In the genomic region with DNA sequence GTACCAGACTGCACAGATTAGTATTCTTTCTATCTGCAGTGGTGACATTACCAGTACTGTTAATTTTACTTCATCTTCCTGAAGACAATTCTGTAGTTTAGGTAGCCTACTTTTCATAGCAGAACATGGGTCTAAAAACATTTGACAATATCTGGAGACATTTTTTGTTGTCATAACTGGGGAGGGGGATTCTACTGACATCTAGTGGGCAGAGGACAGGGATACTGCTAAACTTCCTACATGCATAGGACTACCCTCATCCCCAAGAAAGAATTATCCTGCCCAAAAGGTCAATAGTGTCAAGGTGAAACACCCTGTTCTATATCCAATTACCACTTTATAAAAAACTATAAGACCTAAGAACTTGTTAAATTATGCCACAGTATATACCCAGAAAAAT, we compare ENCODE assay signal across 1 cellular context.
TF ChIP-seq lines count a peak whose summit lies in the region.

No MANE protein-coding gene starts in this region.

TF ChIP-seq in GM12878, 131 proteins besides CTCF, POLR2A, EP300 and RAD21 (continued from another document):
- TF ChIP-seq, protein P1, sequence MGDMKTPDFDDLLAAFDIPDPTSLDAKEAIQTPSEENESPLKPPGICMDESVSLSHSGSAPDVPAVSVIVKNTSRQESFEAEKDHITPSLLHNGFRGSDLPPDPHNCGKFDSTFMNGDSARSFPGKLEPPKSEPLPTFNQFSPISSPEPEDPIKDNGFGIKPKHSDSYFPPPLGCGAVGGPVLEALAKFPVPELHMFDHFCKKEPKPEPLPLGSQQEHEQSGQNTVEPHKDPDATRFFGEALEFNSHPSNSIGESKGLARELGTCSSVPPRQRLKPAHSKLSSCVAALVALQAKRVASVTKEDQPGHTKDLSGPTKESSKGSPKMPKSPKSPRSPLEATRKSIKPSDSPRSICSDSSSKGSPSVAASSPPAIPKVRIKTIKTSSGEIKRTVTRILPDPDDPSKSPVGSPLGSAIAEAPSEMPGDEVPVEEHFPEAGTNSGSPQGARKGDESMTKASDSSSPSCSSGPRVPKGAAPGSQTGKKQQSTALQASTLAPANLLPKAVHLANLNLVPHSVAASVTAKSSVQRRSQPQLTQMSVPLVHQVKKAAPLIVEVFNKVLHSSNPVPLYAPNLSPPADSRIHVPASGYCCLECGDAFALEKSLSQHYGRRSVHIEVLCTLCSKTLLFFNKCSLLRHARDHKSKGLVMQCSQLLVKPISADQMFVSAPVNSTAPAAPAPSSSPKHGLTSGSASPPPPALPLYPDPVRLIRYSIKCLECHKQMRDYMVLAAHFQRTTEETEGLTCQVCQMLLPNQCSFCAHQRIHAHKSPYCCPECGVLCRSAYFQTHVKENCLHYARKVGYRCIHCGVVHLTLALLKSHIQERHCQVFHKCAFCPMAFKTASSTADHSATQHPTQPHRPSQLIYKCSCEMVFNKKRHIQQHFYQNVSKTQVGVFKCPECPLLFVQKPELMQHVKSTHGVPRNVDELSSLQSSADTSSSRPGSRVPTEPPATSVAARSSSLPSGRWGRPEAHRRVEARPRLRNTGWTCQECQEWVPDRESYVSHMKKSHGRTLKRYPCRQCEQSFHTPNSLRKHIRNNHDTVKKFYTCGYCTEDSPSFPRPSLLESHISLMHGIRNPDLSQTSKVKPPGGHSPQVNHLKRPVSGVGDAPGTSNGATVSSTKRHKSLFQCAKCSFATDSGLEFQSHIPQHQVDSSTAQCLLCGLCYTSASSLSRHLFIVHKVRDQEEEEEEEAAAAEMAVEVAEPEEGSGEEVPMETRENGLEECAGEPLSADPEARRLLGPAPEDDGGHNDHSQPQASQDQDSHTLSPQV (IDR thresholded peaks at IDR 0.05): no peak
- TF ChIP-seq MTA3 (IDR thresholded peaks at IDR 0.05; ENCODE audit: borderline replicate concordance, low read length) (no peak), CREB1 (IDR thresholded peaks at IDR 0.05; ENCODE audit: low read depth) (no peak), SUPT20H (IDR thresholded peaks at IDR 0.05; ENCODE audit: borderline replicate concordance, control insufficient read depth, low read depth, low read length) (no peak), SPI1 (IDR thresholded peaks at IDR 0.05; ENCODE audit: borderline replicate concordance, insufficient read depth, low read depth, low read length) (no peak), BCL11A (IDR thresholded peaks at IDR 0.05; ENCODE audit: low read depth, low read length) (no peak), ZNF24 (IDR thresholded peaks at IDR 0.05) (no peak), EGR1 (IDR thresholded peaks at IDR 0.05; ENCODE audit: borderline replicate concordance in 1 of 2, low read depth in 2 of 2, low read length in 2 of 2) (no peak), JUND (IDR thresholded peaks at IDR 0.05; ENCODE audit: low read depth, low read length) (no peak), BRCA1 (IDR thresholded peaks at IDR 0.05; ENCODE audit: low read depth, low read length) (no peak), RELA (IDR thresholded peaks at IDR 0.05; ENCODE audit: borderline replicate concordance, partially characterized antibody) (no peak), SP1 (IDR thresholded peaks at IDR 0.05; ENCODE audit: low read depth, low read length) (no peak)
- TF ChIP-seq, protein P2, sequence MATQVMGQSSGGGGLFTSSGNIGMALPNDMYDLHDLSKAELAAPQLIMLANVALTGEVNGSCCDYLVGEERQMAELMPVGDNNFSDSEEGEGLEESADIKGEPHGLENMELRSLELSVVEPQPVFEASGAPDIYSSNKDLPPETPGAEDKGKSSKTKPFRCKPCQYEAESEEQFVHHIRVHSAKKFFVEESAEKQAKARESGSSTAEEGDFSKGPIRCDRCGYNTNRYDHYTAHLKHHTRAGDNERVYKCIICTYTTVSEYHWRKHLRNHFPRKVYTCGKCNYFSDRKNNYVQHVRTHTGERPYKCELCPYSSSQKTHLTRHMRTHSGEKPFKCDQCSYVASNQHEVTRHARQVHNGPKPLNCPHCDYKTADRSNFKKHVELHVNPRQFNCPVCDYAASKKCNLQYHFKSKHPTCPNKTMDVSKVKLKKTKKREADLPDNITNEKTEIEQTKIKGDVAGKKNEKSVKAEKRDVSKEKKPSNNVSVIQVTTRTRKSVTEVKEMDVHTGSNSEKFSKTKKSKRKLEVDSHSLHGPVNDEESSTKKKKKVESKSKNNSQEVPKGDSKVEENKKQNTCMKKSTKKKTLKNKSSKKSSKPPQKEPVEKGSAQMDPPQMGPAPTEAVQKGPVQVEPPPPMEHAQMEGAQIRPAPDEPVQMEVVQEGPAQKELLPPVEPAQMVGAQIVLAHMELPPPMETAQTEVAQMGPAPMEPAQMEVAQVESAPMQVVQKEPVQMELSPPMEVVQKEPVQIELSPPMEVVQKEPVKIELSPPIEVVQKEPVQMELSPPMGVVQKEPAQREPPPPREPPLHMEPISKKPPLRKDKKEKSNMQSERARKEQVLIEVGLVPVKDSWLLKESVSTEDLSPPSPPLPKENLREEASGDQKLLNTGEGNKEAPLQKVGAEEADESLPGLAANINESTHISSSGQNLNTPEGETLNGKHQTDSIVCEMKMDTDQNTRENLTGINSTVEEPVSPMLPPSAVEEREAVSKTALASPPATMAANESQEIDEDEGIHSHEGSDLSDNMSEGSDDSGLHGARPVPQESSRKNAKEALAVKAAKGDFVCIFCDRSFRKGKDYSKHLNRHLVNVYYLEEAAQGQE (IDR thresholded peaks at IDR 0.05; ENCODE audit: low read depth, low read length): no peak
- TF ChIP-seq, protein P3, sequence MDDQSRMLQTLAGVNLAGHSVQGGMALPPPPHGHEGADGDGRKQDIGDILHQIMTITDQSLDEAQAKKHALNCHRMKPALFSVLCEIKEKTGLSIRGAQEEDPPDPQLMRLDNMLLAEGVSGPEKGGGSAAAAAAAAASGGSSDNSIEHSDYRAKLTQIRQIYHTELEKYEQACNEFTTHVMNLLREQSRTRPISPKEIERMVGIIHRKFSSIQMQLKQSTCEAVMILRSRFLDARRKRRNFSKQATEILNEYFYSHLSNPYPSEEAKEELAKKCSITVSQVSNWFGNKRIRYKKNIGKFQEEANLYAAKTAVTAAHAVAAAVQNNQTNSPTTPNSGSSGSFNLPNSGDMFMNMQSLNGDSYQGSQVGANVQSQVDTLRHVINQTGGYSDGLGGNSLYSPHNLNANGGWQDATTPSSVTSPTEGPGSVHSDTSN (IDR thresholded peaks at IDR 0.05; ENCODE audit: insufficient replicate concordance, low read depth, low read length): no peak
- TF ChIP-seq, protein P4, sequence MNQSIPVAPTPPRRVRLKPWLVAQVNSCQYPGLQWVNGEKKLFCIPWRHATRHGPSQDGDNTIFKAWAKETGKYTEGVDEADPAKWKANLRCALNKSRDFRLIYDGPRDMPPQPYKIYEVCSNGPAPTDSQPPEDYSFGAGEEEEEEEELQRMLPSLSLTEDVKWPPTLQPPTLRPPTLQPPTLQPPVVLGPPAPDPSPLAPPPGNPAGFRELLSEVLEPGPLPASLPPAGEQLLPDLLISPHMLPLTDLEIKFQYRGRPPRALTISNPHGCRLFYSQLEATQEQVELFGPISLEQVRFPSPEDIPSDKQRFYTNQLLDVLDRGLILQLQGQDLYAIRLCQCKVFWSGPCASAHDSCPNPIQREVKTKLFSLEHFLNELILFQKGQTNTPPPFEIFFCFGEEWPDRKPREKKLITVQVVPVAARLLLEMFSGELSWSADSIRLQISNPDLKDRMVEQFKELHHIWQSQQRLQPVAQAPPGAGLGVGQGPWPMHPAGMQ (IDR thresholded peaks at IDR 0.05; ENCODE audit: borderline replicate concordance): no peak
